In genomic region chr7:47383064-47383463, GRCh38 we compare ENCODE assay signal across 19 cellular contexts.
A peak's percentile ranks its signal among the peaks of the same experiment; 100 is the strongest.
DNase-seq lines count a peak whose midpoint lies in the region; ATAC-seq, FAIRE-seq and TF ChIP-seq lines count a peak whose summit lies in the region.
"Had no signal": no experiment of that assay in that cellular context is flagged by ENCODE, and none has a peak within 500 bp of the region (broad histone marks: within the 10 kb centered on the region; RNA-seq: fewer than 3 reads in every experiment).

No MANE protein-coding gene starts in this region.

- no peaks in the 10 kb centered on the region for H3K27me3 Mint-ChIP-seq in type B pancreatic cell
- H3K27me3 Mint-ChIP-seq: stimulated activated naive B cell treated with anti-CD40 and anti-IgM and Interleukin-4, amounts not matched to agents 10 μg/mL and 1 μg/mL and 100 μg/mL, for 72 hours had no signal

- peaks cover 56% of the 10 kb centered on the region for H3K4me1 Mint-ChIP-seq in type B pancreatic cell (ENCODE audit: unreplicated experiment)
- H3K4me1 Mint-ChIP-seq: central memory CD8-positive, alpha-beta T cell had no signal

- no peak for ATAC-seq in HG03025 (IDR thresholded peaks at IDR 0.05; ENCODE audit: low FRiP score, unreplicated experiment)
- ATAC-seq: CD8-positive, alpha-beta T cell; stimulated activated naive B cell treated with anti-CD40 and anti-IgM and Interleukin-4, amounts not matched to agents 10 μg/mL and 1 μg/mL and 100 μg/mL, for 72 hours had no signal

- peak overlapping the region; percentile 3 for H3K27ac Mint-ChIP-seq in type B pancreatic cell
- H3K27ac Mint-ChIP-seq: activated naive CD8-positive, alpha-beta T cell; CD8-positive, alpha-beta T cell; stimulated activated naive B cell treated with anti-CD40 and anti-IgM and Interleukin-4, amounts not matched to agents 10 μg/mL and 1 μg/mL and 100 μg/mL, for 72 hours had no signal

- H3K36me3 Mint-ChIP-seq in type B pancreatic cell = peaks cover 32% of the 10 kb centered on the region
- H3K36me3 Mint-ChIP-seq: activated naive CD8-positive, alpha-beta T cell; CD8-positive, alpha-beta T cell had no signal

- no peak for TF ChIP-seq CTCF in type B pancreatic cell (conservative IDR thresholded peaks at IDR 0.05)

- no peaks in the 10 kb centered on the region for H3K9me3 Mint-ChIP-seq in type B pancreatic cell
- H3K9me3 Mint-ChIP-seq: CD8-positive, alpha-beta T cell; central memory CD8-positive, alpha-beta T cell; stimulated activated naive B cell treated with anti-CD40 and anti-IgM and Interleukin-4, amounts not matched to agents 10 μg/mL and 1 μg/mL and 100 μg/mL, for 72 hours had no signal

- DNase-seq in HK-2 (ENCODE audit: unreplicated experiment) = peak; percentile 16
- DNase-seq in astrocyte of the hippocampus (ENCODE audit: low read depth, low spot score) = peak; percentile 83
- peak; percentile 31 for DNase-seq in medulla oblongata (ENCODE audit: extremely low spot score)
- DNase-seq in type B pancreatic cell (ENCODE audit: extremely low spot score, unreplicated experiment) = no peak
- DNase-seq in SKM-1 treated with dmso at 0.1 percent for 144 hours (lab: John Stamatoyannopoulos, UW; ENCODE audit: unreplicated experiment) = no peak
- DNase-seq in GM19239 (ENCODE audit: insufficient read length, low spot score) = no peak
- DNase-seq: activated CD4-positive, alpha-beta T cell treated with anti-CD3 and anti-CD28 coated beads for 48 hours; CD8-positive, alpha-beta T cell; NCI-H2029; NCI-H774; occipital lobe; stimulated activated naive B cell treated with anti-CD40 and anti-IgM and Interleukin-4, amounts not matched to agents 10 μg/mL and 1 μg/mL and 100 μg/mL, for 72 hours; T-helper 2 cell had no signal

- no peak for FAIRE-seq in GM19239 (lab: Jason Lieb, UNC)
- FAIRE-seq: endometrium, HTR-8/SVneo, small intestine had no signal

- no peak overlapping the region for H3K4me3 Mint-ChIP-seq in type B pancreatic cell
- H3K4me3 Mint-ChIP-seq: activated naive CD8-positive, alpha-beta T cell; CD8-positive, alpha-beta T cell; central memory CD8-positive, alpha-beta T cell; stimulated activated naive B cell treated with anti-CD40 and anti-IgM and Interleukin-4, amounts not matched to agents 10 μg/mL and 1 μg/mL and 100 μg/mL, for 72 hours had no signal

Comparison
In these comparisons a context has a peak if more than half of its experiments do, and no peak if none do; other contexts are left out.
1. DNase-seq: peak in HK-2 (single experiment), astrocyte of the hippocampus (single experiment) and medulla oblongata (single experiment); none in type B pancreatic cell (single experiment), SKM-1 treated with dmso at 0.1 percent for 144 hours (single experiment) and GM19239 (single experiment).